Comparison of ENCODE assay signal across 29 cellular contexts in genomic region chr7:158286210-158286609, GRCh38.
"Had no signal": no experiment of that assay in that cellular context is flagged by ENCODE, and none has a peak within 500 bp of the region (broad histone marks: within the 10 kb centered on the region; RNA-seq: fewer than 3 reads in every experiment).

No MANE protein-coding gene starts in this region.

- H3K27ac Mint-ChIP-seq: activated CD4-positive, alpha-beta memory T cell treated with anti-CD3 and anti-CD28 coated beads for 36 hours; activated CD4-positive, alpha-beta T cell treated with anti-CD3 and anti-CD28 coated beads for 36 hours; activated CD4-positive, alpha-beta T cell treated with anti-CD3 and anti-CD28 coated beads, Interleukin-2, amount 10 ng/mL, durations not matched to agents 24 days and 14 days; activated CD8-positive, alpha-beta memory T cell treated with anti-CD3 and anti-CD28 coated beads, Interleukin-2, amount 10 ng/mL, durations not matched to agents 7 days and 5 days; activated CD8-positive, alpha-beta T cell treated with anti-CD3 and anti-CD28 coated beads, Interleukin-2, amount 10 ng/mL, durations not matched to agents 7 days and 5 days; activated naive CD4-positive, alpha-beta T cell treated with anti-CD3 and anti-CD28 coated beads for 36 hours; activated naive CD4-positive, alpha-beta T cell treated with anti-CD3 and anti-CD28 coated beads, Interleukin-2, amount 50 U/mL, for 24 hours; activated naive CD8-positive, alpha-beta T cell treated with anti-CD3 and anti-CD28 coated beads, Interleukin-2, amount 10 ng/mL, durations not matched to agents 7 days and 5 days; activated T-helper 1 cell treated with anti-CD3 and anti-CD28 coated beads, Interleukin-12 subunit alpha, Interleukin-12 subunit beta, Interleukin-2, Interleukin-4 antibody, amounts not matched to agents 30 ng/mL and 10 ng/mL and 1 ng/mL, durations not matched to agents 14 hours and 24 hours and 36 hours; activated T-helper 2 cell treated with anti-CD3 and anti-CD28 coated beads, Interferon-gamma antibody, Interleukin-2, Interleukin-4, amounts not matched to agents 10 μg/mL and 5 μg/mL and 100 μg/mL, durations not matched to agents 14 hours and 24 hours and 36 hours; brain had no signal

- H3K4me1 Mint-ChIP-seq: activated CD4-positive, alpha-beta T cell treated with anti-CD3 and anti-CD28 coated beads for 36 hours; activated CD4-positive, alpha-beta T cell treated with anti-CD3 and anti-CD28 coated beads, Interleukin-2, amount 10 ng/mL, durations not matched to agents 24 days and 14 days; activated CD8-positive, alpha-beta memory T cell treated with anti-CD3 and anti-CD28 coated beads, Interleukin-2, amount 10 ng/mL, durations not matched to agents 7 days and 5 days; activated naive CD4-positive, alpha-beta T cell treated with anti-CD3 and anti-CD28 coated beads, Interleukin-2, amount 50 U/mL, for 24 hours; activated naive CD8-positive, alpha-beta T cell treated with anti-CD3 and anti-CD28 coated beads, Interleukin-2, amount 10 ng/mL, durations not matched to agents 7 days and 5 days had no signal

- H3K9me3 ChIP-seq: colonic mucosa had no signal

- H3K27ac ChIP-seq: ascending aorta, breast epithelium, cardiac muscle cell, colonic mucosa, epithelial cell of prostate, esophagus squamous epithelium, gastroesophageal sphincter, heart right ventricle had no signal

- H3K4me3 ChIP-seq: ascending aorta, breast epithelium, cardiac muscle cell, colonic mucosa, esophagus squamous epithelium, gastroesophageal sphincter, heart right ventricle had no signal

- H3K36me3 ChIP-seq: ascending aorta, breast epithelium, cardiac muscle cell, colonic mucosa, esophagus squamous epithelium, gastroesophageal sphincter, heart right ventricle had no signal

- ATAC-seq: activated CD4-positive, alpha-beta T cell treated with anti-CD3 and anti-CD28 coated beads for 36 hours; activated CD8-positive, alpha-beta memory T cell treated with anti-CD3 and anti-CD28 coated beads, Interleukin-2, amount 10 ng/mL, durations not matched to agents 7 days and 5 days; activated CD8-positive, alpha-beta T cell treated with anti-CD3 and anti-CD28 coated beads, Interleukin-2, amount 10 ng/mL, durations not matched to agents 7 days and 5 days; gastroesophageal sphincter; heart right ventricle had no signal

- H3K27me3 ChIP-seq: ascending aorta, breast epithelium, cardiac muscle cell, colonic mucosa, esophagus squamous epithelium, gastroesophageal sphincter had no signal

- H3K4me1 ChIP-seq: ascending aorta, breast epithelium, colonic mucosa, gastroesophageal sphincter, heart right ventricle had no signal

- H3K27me3 Mint-ChIP-seq: activated CD4-positive, alpha-beta memory T cell treated with anti-CD3 and anti-CD28 coated beads for 36 hours; activated CD4-positive, alpha-beta T cell treated with anti-CD3 and anti-CD28 coated beads for 36 hours; activated CD4-positive, alpha-beta T cell treated with anti-CD3 and anti-CD28 coated beads, Interleukin-2, amount 10 ng/mL, durations not matched to agents 24 days and 14 days; activated CD8-positive, alpha-beta memory T cell treated with anti-CD3 and anti-CD28 coated beads, Interleukin-2, amount 10 ng/mL, durations not matched to agents 7 days and 5 days; activated naive CD4-positive, alpha-beta T cell treated with anti-CD3 and anti-CD28 coated beads, Interleukin-2, amount 50 U/mL, for 24 hours; activated naive CD8-positive, alpha-beta T cell treated with anti-CD3 and anti-CD28 coated beads, Interleukin-2, amount 10 ng/mL, durations not matched to agents 7 days and 5 days had no signal

- H3K4me3 Mint-ChIP-seq: activated CD4-positive, alpha-beta memory T cell treated with anti-CD3 and anti-CD28 coated beads for 36 hours; activated CD4-positive, alpha-beta T cell treated with anti-CD3 and anti-CD28 coated beads for 36 hours; activated CD4-positive, alpha-beta T cell treated with anti-CD3 and anti-CD28 coated beads, Interleukin-2, amount 10 ng/mL, durations not matched to agents 24 days and 14 days; activated CD8-positive, alpha-beta memory T cell treated with anti-CD3 and anti-CD28 coated beads, Interleukin-2, amount 10 ng/mL, durations not matched to agents 7 days and 5 days; activated CD8-positive, alpha-beta T cell treated with anti-CD3 and anti-CD28 coated beads, Interleukin-2, amount 10 ng/mL, durations not matched to agents 7 days and 5 days; activated naive CD4-positive, alpha-beta T cell treated with anti-CD3 and anti-CD28 coated beads for 36 hours; activated naive CD4-positive, alpha-beta T cell treated with anti-CD3 and anti-CD28 coated beads, Interleukin-2, amount 50 U/mL, for 24 hours; activated naive CD8-positive, alpha-beta T cell treated with anti-CD3 and anti-CD28 coated beads, Interleukin-2, amount 10 ng/mL, durations not matched to agents 7 days and 5 days; activated T-helper 1 cell treated with anti-CD3 and anti-CD28 coated beads, Interleukin-12 subunit alpha, Interleukin-12 subunit beta, Interleukin-2, Interleukin-4 antibody, amounts not matched to agents 30 ng/mL and 10 ng/mL and 1 ng/mL, durations not matched to agents 14 hours and 24 hours and 36 hours; brain had no signal

- DNase-seq: activated CD4-positive, alpha-beta memory T cell treated with anti-CD3 and anti-CD28 coated beads for 36 hours; activated CD4-positive, alpha-beta T cell treated with anti-CD3 and anti-CD28 coated beads for 36 hours; activated CD4-positive, alpha-beta T cell treated with anti-CD3 and anti-CD28 coated beads, Interleukin-2, amount 10 ng/mL, durations not matched to agents 24 days and 14 days; activated CD4-positive, CD25-positive, alpha-beta regulatory T cell; activated CD4-positive, CD25-positive, alpha-beta regulatory T cell treated with anti-CD3 and anti-CD28 coated beads, Interleukin-2, amount 50 U/mL, for 72 hours; activated CD8-positive, alpha-beta memory T cell treated with anti-CD3 and anti-CD28 coated beads, Interleukin-2, amount 50 U/mL, for 4 hours; activated CD8-positive, alpha-beta T cell treated with anti-CD3 and anti-CD28 coated beads, Interleukin-2, amount 10 ng/mL, durations not matched to agents 7 days and 5 days; activated naive CD4-positive, alpha-beta T cell treated with anti-CD3 and anti-CD28 coated beads for 36 hours; activated naive CD8-positive, alpha-beta T cell treated with anti-CD3 and anti-CD28 coated beads, Interleukin-2, amount 10 ng/mL, durations not matched to agents 7 days and 5 days; activated T-cell treated with anti-CD3 and anti-CD28 coated beads, Interleukin-2, amount 50 U/mL, for 1 hour; activated T-cell treated with anti-CD3 and anti-CD28 coated beads, Interleukin-2, amount 50 U/mL, for 48 hours; central memory CD4-positive, alpha-beta T cell; cerebellar nuclear complex; colonic mucosa; effector CD8-positive, alpha-beta T cell; esophagus squamous epithelium; foreskin melanocyte; heart right ventricle; T-helper 2 cell had no signal

- H3K36me3 Mint-ChIP-seq: activated CD4-positive, alpha-beta memory T cell treated with anti-CD3 and anti-CD28 coated beads for 36 hours; activated CD8-positive, alpha-beta memory T cell treated with anti-CD3 and anti-CD28 coated beads, Interleukin-2, amount 10 ng/mL, durations not matched to agents 7 days and 5 days; activated naive CD8-positive, alpha-beta T cell treated with anti-CD3 and anti-CD28 coated beads, Interleukin-2, amount 10 ng/mL, durations not matched to agents 7 days and 5 days had no signal
